21 cellular contexts compared by ENCODE assay signal in genomic region chr10:119811122-119811521, GRCh38.
DNase-seq lines count a peak whose midpoint lies in the region; ATAC-seq and TF ChIP-seq lines count a peak whose summit lies in the region.
"Had no signal": no experiment of that assay in that cellular context is flagged by ENCODE, and none has a peak within 500 bp of the region (broad histone marks: within the 10 kb centered on the region; RNA-seq: fewer than 3 reads in every experiment).

No MANE protein-coding gene starts in this region.

- ATAC-seq in left colon, result peak; percentile 58
- ATAC-seq in natural killer cell treated with Interleukin-12 subunit alpha and Interleukin-12 subunit beta and Interleukin-15 and Interleukin-18, amount 100 ng/mL, for 72 hours, result no peak
- ATAC-seq: CD8-positive, alpha-beta T cell; GM23338; HCT116 had no signal

- H3K4me1 Mint-ChIP-seq in natural killer cell treated with Interleukin-12 subunit alpha and Interleukin-12 subunit beta and Interleukin-15 and Interleukin-18, amount 100 ng/mL, for 72 hours (ENCODE audit: low read depth in 2 of 2), result peaks cover 17 to 18% of the 10 kb centered on the region in 2 donors
- H3K4me1 Mint-ChIP-seq: GM23338, H9 had no signal

- CTCF ChIA-PET in A673 (lab: Charles Lee), result no interaction called here

- no peaks in the 10 kb centered on the region for H3K9me3 Mint-ChIP-seq in natural killer cell treated with Interleukin-12 subunit alpha and Interleukin-12 subunit beta and Interleukin-15 and Interleukin-18, amount 100 ng/mL, for 72 hours
- H3K9me3 Mint-ChIP-seq: CD4-positive, CD25-positive, alpha-beta regulatory T cell; CD8-positive, alpha-beta T cell; GM23338; H9 had no signal

- peak; percentile 14 for DNase-seq in NCI-H146 (lab: John Stamatoyannopoulos, UW)
- no peak for DNase-seq in NCI-H146 treated with DMSO at 0.1 percent for 48 hours (lab: John Stamatoyannopoulos, UW; ENCODE audit: unreplicated experiment)
- DNase-seq in A673 (ENCODE audit: low spot score), result peak; percentile 54
- peak; percentile 53 for DNase-seq in D341Med (ENCODE audit: low spot score)
- DNase-seq in left colon, result no peak
- DNase-seq in natural killer cell treated with Interleukin-12 subunit alpha and Interleukin-12 subunit beta and Interleukin-15 and Interleukin-18, amount 100 ng/mL, for 72 hours (ENCODE audit: low spot score), result no peak
- DNase-seq in DMS53 treated with DMSO at 0.1 percent for 48 hours (lab: John Stamatoyannopoulos, UW; ENCODE audit: unreplicated experiment), result no peak
- DNase-seq: ACHN; AML-193; BE2C; Caco-2; CD4-positive, CD25-positive, alpha-beta regulatory T cell; CD8-positive, alpha-beta T cell; DMS 273 treated with DMSO at 0.1 percent for 48 hours; DMS79 treated with DMSO at 0.1 percent for 48 hours; GF-D8; H9 had no signal

- BruUV-seq in A673 (replicated peaks; lab: Mats Ljungman, UMichigan), result no TSS peak

- TF ChIP-seq CTCF in A673 (conservative IDR thresholded peaks at IDR 0.05; ENCODE audit: low read depth, low read length), result no peak

- intact Hi-C loops in A673 (cut with micrococcal nuclease; ENCODE audit: unreplicated experiment), result no loop called here
- intact Hi-C loops in left colon (cut with DNase I, micrococcal nuclease), result no loop called here

- peaks cover 6% of the 10 kb centered on the region for H3K36me3 Mint-ChIP-seq in natural killer cell treated with Interleukin-12 subunit alpha and Interleukin-12 subunit beta and Interleukin-15 and Interleukin-18, amount 100 ng/mL, for 72 hours

- no peaks in the 10 kb centered on the region for H3K36me3 ChIP-seq in A673 (ENCODE audit: insufficient read depth, low read length, poor library complexity, severe bottlenecking)
- H3K36me3 ChIP-seq: BE2C had no signal

- no peaks in the 10 kb centered on the region for H3K27me3 Mint-ChIP-seq in natural killer cell treated with Interleukin-12 subunit alpha and Interleukin-12 subunit beta and Interleukin-15 and Interleukin-18, amount 100 ng/mL, for 72 hours
- H3K27me3 Mint-ChIP-seq: CD4-positive, CD25-positive, alpha-beta regulatory T cell had no signal

- H3K27ac Mint-ChIP-seq in natural killer cell treated with Interleukin-12 subunit alpha and Interleukin-12 subunit beta and Interleukin-15 and Interleukin-18, amount 100 ng/mL, for 72 hours, result no peak overlapping the region
- H3K27ac Mint-ChIP-seq: CD4-positive, CD25-positive, alpha-beta regulatory T cell; CD8-positive, alpha-beta T cell; GM23338; H9 had no signal

- no peak overlapping the region for H3K27ac ChIP-seq in A673 (ENCODE audit: low read depth, low read length, poor library complexity, severe bottlenecking)
- H3K27ac ChIP-seq: 22Rv1, C4-2B had no signal

- peaks cover 21% of the 10 kb centered on the region for H3K4me1 ChIP-seq in A673 (ENCODE audit: insufficient read depth, low read length, poor library complexity, severe bottlenecking)
- H3K4me1 ChIP-seq: BE2C, Caco-2 had no signal

- H3K27me3 ChIP-seq in A673 (replicated peaks; ENCODE audit: insufficient read depth, low read depth, low read length, poor library complexity), result no peaks in the 10 kb centered on the region
- H3K27me3 ChIP-seq: BE2C had no signal

- POLR2A ChIA-PET in A673 (lab: Charles Lee; ENCODE audit: low non-redundant PET), result no interaction called here

- no peak overlapping the region for H3K4me3 Mint-ChIP-seq in natural killer cell treated with Interleukin-12 subunit alpha and Interleukin-12 subunit beta and Interleukin-15 and Interleukin-18, amount 100 ng/mL, for 72 hours
- H3K4me3 Mint-ChIP-seq: CD4-positive, CD25-positive, alpha-beta regulatory T cell; CD8-positive, alpha-beta T cell; GM23338; H9 had no signal

- no peak overlapping the region for H3K4me3 ChIP-seq in A673 (ENCODE audit: low read depth, low read length, poor library complexity, severe bottlenecking)
- H3K4me3 ChIP-seq: GM23338 had no signal

- no peaks in the 10 kb centered on the region for H3K9me3 ChIP-seq in A673 (ENCODE audit: low read depth, low read length, poor library complexity, severe bottlenecking)
- H3K9me3 ChIP-seq: BE2C, Caco-2 had no signal

Comparison
In these comparisons a context has a peak if more than half of its experiments do, and no peak if none do; other contexts are left out.
1. DNase-seq: peak in NCI-H146 (single experiment), A673 (single experiment) and D341Med (single experiment); none in NCI-H146 treated with DMSO at 0.1 percent for 48 hours (single experiment), left colon (0 of 2), natural killer cell treated with Interleukin-12 subunit alpha and Interleukin-12 subunit beta and Interleukin-15 and Interleukin-18, amount 100 ng/mL, for 72 hours (single experiment) and DMS53 treated with DMSO at 0.1 percent for 48 hours (single experiment).